In the genomic region with DNA sequence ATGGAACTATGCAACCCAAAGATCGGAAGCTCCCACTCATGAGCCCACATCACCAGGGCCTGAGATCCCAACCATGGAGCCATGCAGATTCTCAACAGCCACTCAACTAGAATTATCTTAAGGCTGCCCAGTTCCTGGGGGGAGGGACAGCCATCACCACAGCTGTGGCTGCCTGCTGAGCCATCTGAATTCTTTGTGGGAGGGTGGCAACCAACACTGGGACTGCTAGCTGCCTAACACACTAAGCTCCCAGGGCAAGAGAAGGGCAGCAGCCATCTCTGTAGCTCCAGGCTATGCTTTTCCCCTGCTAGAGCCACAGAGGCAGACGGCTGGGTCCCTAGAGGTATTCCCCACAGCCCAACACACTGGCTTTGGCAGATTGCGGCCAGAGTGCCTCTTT, we compare ENCODE assay signal across 4 cellular contexts.
"Had no signal": no experiment of that assay in that cellular context is flagged by ENCODE, and none has a peak within 500 bp of the region (broad histone marks: within the 10 kb centered on the region; RNA-seq: fewer than 3 reads in every experiment).

No MANE protein-coding gene starts in this region.

- H3K27ac Mint-ChIP-seq: GM23338, H9 had no signal

- ATAC-seq: GM23338 had no signal

- H2AFZ ChIP-seq: GM23338 had no signal

- H3K4me2 ChIP-seq: GM23338 had no signal

- DNase-seq: H9, HCEC 1CT, IMR-90 had no signal

- H3K4me3 ChIP-seq: GM23338 had no signal

- H3K4me1 Mint-ChIP-seq: GM23338 had no signal

- H3K4me3 Mint-ChIP-seq: GM23338, H9 had no signal
